Comparison of ENCODE assay signal across 19 cellular contexts in genomic region chr22:27407369-27407985, GRCh38.
DNase-seq lines count a peak whose midpoint lies in the region; ATAC-seq, FAIRE-seq and TF ChIP-seq lines count a peak whose summit lies in the region.
"Had no signal": no experiment of that assay in that cellular context is flagged by ENCODE, and none has a peak within 500 bp of the region (broad histone marks: within the 10 kb centered on the region; RNA-seq: fewer than 3 reads in every experiment).

No MANE protein-coding gene starts in this region.

- H2AFZ ChIP-seq in mammary epithelial cell (ENCODE audit: low read depth, low read length) (no peak overlapping the region), mesenchymal stem cell (ENCODE audit: low read depth, low read length) (no peak overlapping the region), trophoblast cell (ENCODE audit: insufficient read depth, low read length, poor library complexity) (no peak overlapping the region)

- H3K36me3 Mint-ChIP-seq in MCF 10A (ENCODE audit: insufficient read depth, unreplicated experiment): no peaks in the 10 kb centered on the region
- H3K36me3 Mint-ChIP-seq: CD4-positive, CD25-positive, alpha-beta regulatory T cell had no signal

- no peak overlapping the region for H3K23ac ChIP-seq in mesenchymal stem cell (ENCODE audit: low read length in 2 of 2)
- H3K23ac ChIP-seq in trophoblast cell (ENCODE audit: low read length): no peak overlapping the region

- in situ Hi-C loops in mammary epithelial cell (cut with MboI; ENCODE audit: low sequenced_read_pairs in 2 of 2): loop anchor here (10.0 to 25.0 kb wide), 2 partner anchors 397 to 605 kb away; partner anchors contain the start of gene MN1 (in 1 of the 2)

- no peak overlapping the region for H2BK120ac ChIP-seq in mesenchymal stem cell (ENCODE audit: low read depth, low read length)
- H2BK120ac ChIP-seq in trophoblast cell (ENCODE audit: insufficient read depth, low read length, poor library complexity): peak overlapping the region; percentile 8

- no peak overlapping the region for H2BK5ac ChIP-seq in mesenchymal stem cell (ENCODE audit: low read depth, low read length, poor library complexity, severe bottlenecking)
- H2BK5ac ChIP-seq in trophoblast cell (ENCODE audit: low read depth, low read length, poor library complexity): no peak overlapping the region

- H4K91ac ChIP-seq in mesenchymal stem cell (ENCODE audit: low read length) (no peak overlapping the region), trophoblast cell (ENCODE audit: low read depth, low read length) (peak overlapping the region; percentile 12)

- POLR2A ChIA-PET in MCF 10A (lab: Yijun Ruan, JAX): no interaction called here

- H3K27me3 ChIP-seq in mammary epithelial cell (ENCODE audit: insufficient read depth, low read length) (no peaks in the 10 kb centered on the region), RWPE2 (ENCODE audit: insufficient read depth, poor library complexity, severe bottlenecking) (no peaks in the 10 kb centered on the region), mesenchymal stem cell (ENCODE audit: control insufficient read depth in 1 of 2, insufficient read depth in 1 of 2, low read length in 2 of 2) (peaks cover 0 to 34% of the 10 kb centered on the region in 2 experiments), trophoblast cell (ENCODE audit: insufficient read depth, low read length) (no peaks in the 10 kb centered on the region)

- H3K9ac ChIP-seq in mammary epithelial cell (ENCODE audit: insufficient read depth, low read length) (no peak overlapping the region), mesenchymal stem cell (ENCODE audit: low read length) (no peak overlapping the region), trophoblast cell (ENCODE audit: low read length) (no peak overlapping the region)

- DNase-seq in MCF 10A (ENCODE audit: unreplicated experiment) (no peak), mammary epithelial cell (no peak), RWPE2 (ENCODE audit: low spot score) (no peak), mesenchymal stem cell (no peak), trophoblast cell (no peak), GM19240 (ENCODE audit: insufficient read length, low spot score) (no peak), frontal cortex (ENCODE audit: low spot score in 2 of 2) (no peak), posterior cingulate gyrus (no peak)
- DNase-seq: Caco-2; CD4-positive, CD25-positive, alpha-beta regulatory T cell; Kasumi-1; NCI-H1105; NCI-H1694 treated with DMSO at 0.1 percent for 48 hours; NCI-H82 had no signal

- no peak overlapping the region for H2BK12ac ChIP-seq in mesenchymal stem cell (ENCODE audit: low read length in 2 of 2)
- H2BK12ac ChIP-seq in trophoblast cell (ENCODE audit: low read length): peak overlapping the region; percentile 43

- H3K4me1 ChIP-seq in mammary epithelial cell (ENCODE audit: insufficient read depth, low read length) (peaks cover 8% of the 10 kb centered on the region), RWPE2 (ENCODE audit: insufficient read depth, poor library complexity, severe bottlenecking) (no peaks in the 10 kb centered on the region), mesenchymal stem cell (ENCODE audit: control insufficient read depth, insufficient read depth, low read depth, low read length) (no peaks in the 10 kb centered on the region), trophoblast cell (ENCODE audit: control insufficient read depth in 1 of 2, insufficient read depth in 2 of 2, low read length in 2 of 2) (peaks cover 10 to 12% of the 10 kb centered on the region in 2 experiments)
- H3K4me1 ChIP-seq: Caco-2 had no signal

- H3K4me2 ChIP-seq in mammary epithelial cell (ENCODE audit: insufficient read depth, low read depth, low read length): no peak overlapping the region
- no peak overlapping the region for H3K4me2 ChIP-seq in mesenchymal stem cell (ENCODE audit: low read length, poor library complexity, severe bottlenecking)
- H3K4me2 ChIP-seq in trophoblast cell (ENCODE audit: low read length): no peak overlapping the region

- BruUV-seq in MCF 10A (replicated peaks; lab: Mats Ljungman, UMichigan): no TSS peak
- no TSS peak for BruUV-seq in mammary epithelial cell (replicated peaks; lab: Mats Ljungman, UMichigan)

- intact Hi-C loops in MCF 10A (cut with micrococcal nuclease): loop anchor here (5.0 to 10.0 kb wide), 4 partner anchors 307 to 733 kb away; no protein-coding TSS in a partner anchor
- intact Hi-C loops in mammary epithelial cell (cut with micrococcal nuclease): loop anchor here (2.0 to 10.0 kb wide), 5 partner anchors 273 to 650 kb away; no protein-coding TSS in a partner anchor
- intact Hi-C loops in posterior cingulate gyrus (cut with DNase I): loop anchor here (5.0 kb wide), 1 partner anchor 395 kb away; the partner anchor contains the start of gene MN1

- H3K4me1 Mint-ChIP-seq in MCF 10A (ENCODE audit: insufficient read depth, unreplicated experiment): peaks cover 16% of the 10 kb centered on the region
- H3K4me1 Mint-ChIP-seq: IgD-negative memory B cell had no signal

- WGBS in mammary epithelial cell (ENCODE audit: low coverage, missing lambda C conversion rate): 95% methylated on average over 7 of the region's 14 CpGs
- 73% methylated on average over 11 of the region's 14 CpGs for WGBS in mesenchymal stem cell
- no CpG with 5 or more reads among the region's 14 CpGs for WGBS in trophoblast cell (ENCODE audit: extremely low coverage, insufficient coverage, insufficient read length)

- no peak overlapping the region for H3K4me3 ChIP-seq in mammary epithelial cell (replicated peaks in 1 of 3; ENCODE audit: insufficient read depth in 1 of 3, low read depth in 2 of 3, low read length in 3 of 3)
- H3K4me3 ChIP-seq in RWPE2 (ENCODE audit: severe bottlenecking): no peak overlapping the region
- H3K4me3 ChIP-seq in mesenchymal stem cell (ENCODE audit: insufficient read depth in 1 of 2, low read depth in 1 of 2, low read length in 2 of 2): no peak overlapping the region
- no peak overlapping the region for H3K4me3 ChIP-seq in trophoblast cell (ENCODE audit: low read depth, low read length)

- H3K4ac ChIP-seq in mesenchymal stem cell (ENCODE audit: low read depth in 1 of 2, low read length in 2 of 2): no peak overlapping the region
- no peak overlapping the region for H3K4ac ChIP-seq in trophoblast cell (ENCODE audit: low read depth, low read length)

- H3K79me1 ChIP-seq in mesenchymal stem cell (replicated peaks; ENCODE audit: low read length, poor library complexity, severe bottlenecking) (no peaks in the 10 kb centered on the region), trophoblast cell (ENCODE audit: low read length) (peaks cover 3% of the 10 kb centered on the region)

- no peak overlapping the region for H3K4me3 Mint-ChIP-seq in MCF 10A (ENCODE audit: unreplicated experiment)
- H3K4me3 Mint-ChIP-seq: CD4-positive, CD25-positive, alpha-beta regulatory T cell; IgD-negative memory B cell had no signal

- H4K12ac ChIP-seq in trophoblast cell (ENCODE audit: low read depth, low read length): no peak overlapping the region

- peak overlapping the region; percentile 3 for H3K27ac Mint-ChIP-seq in MCF 10A (ENCODE audit: low read depth, unreplicated experiment)
- H3K27ac Mint-ChIP-seq: CD4-positive, CD25-positive, alpha-beta regulatory T cell; IgD-negative memory B cell had no signal

- no peak for FAIRE-seq in frontal cortex (lab: Jason Lieb, UNC)
- FAIRE-seq: G401.6, HTR-8/SVneo had no signal

- dilution Hi-C loops in mammary epithelial cell (cut with HindIII; ENCODE audit: low sequenced_read_pairs): no loop called here

- H4K20me1 ChIP-seq in mammary epithelial cell (ENCODE audit: insufficient read depth, low read length): no peaks in the 10 kb centered on the region

- no peak overlapping the region for H3K27ac ChIP-seq in mammary epithelial cell (ENCODE audit: insufficient read depth, low read depth, low read length)
- peak overlapping the region; percentile 6 for H3K27ac ChIP-seq in RWPE2 (ENCODE audit: poor library complexity, severe bottlenecking)
- H3K27ac ChIP-seq in mesenchymal stem cell (ENCODE audit: low read length, poor library complexity, severe bottlenecking): no peak overlapping the region
- H3K27ac ChIP-seq in trophoblast cell (ENCODE audit: low read depth, low read length): no peak overlapping the region
- H3K27ac ChIP-seq: 22Rv1 had no signal

- H3K14ac ChIP-seq in mesenchymal stem cell (ENCODE audit: low read length in 2 of 2) (no peak overlapping the region), trophoblast cell (ENCODE audit: low read length) (peak overlapping the region; percentile 13)

- H2AK5ac ChIP-seq in mesenchymal stem cell (ENCODE audit: low read length, severe bottlenecking) (peak overlapping the region; percentile 62), trophoblast cell (ENCODE audit: low read length) (peak overlapping the region; percentile 24)

- CTCF ChIA-PET in MCF 10A (lab: Yijun Ruan, JAX): no interaction called here
- CTCF ChIA-PET in mammary epithelial cell (lab: Charles Lee; ENCODE audit: low non-redundant PET): no interaction called here

- no peaks in the 10 kb centered on the region for H3K27me3 Mint-ChIP-seq in MCF 10A (ENCODE audit: insufficient read depth, unreplicated experiment)

- H3K9me3 ChIP-seq in mammary epithelial cell (replicated peaks; ENCODE audit: insufficient read depth, low read length) (no peaks in the 10 kb centered on the region), RWPE2 (ENCODE audit: severe bottlenecking) (no peaks in the 10 kb centered on the region), mesenchymal stem cell (ENCODE audit: control insufficient read depth, low read length) (peaks cover 5% of the 10 kb centered on the region), trophoblast cell (ENCODE audit: insufficient read depth, low read depth, low read length) (peaks cover 3% of the 10 kb centered on the region)
- H3K9me3 ChIP-seq: Caco-2 had no signal

- peak overlapping the region; percentile 12 for H2BK15ac ChIP-seq in mesenchymal stem cell (ENCODE audit: low read depth, poor library complexity, severe bottlenecking)

- H3K36me3 ChIP-seq in mammary epithelial cell (ENCODE audit: insufficient read depth, low read length) (no peaks in the 10 kb centered on the region), RWPE2 (ENCODE audit: low read depth) (no peaks in the 10 kb centered on the region), mesenchymal stem cell (ENCODE audit: control insufficient read depth in 1 of 2, insufficient read depth in 2 of 2, low read depth in 1 of 2, low read length in 2 of 2) (no peaks in the 10 kb centered on the region), trophoblast cell (ENCODE audit: control insufficient read depth in 1 of 2, insufficient read depth in 2 of 2, low read length in 2 of 2) (no peaks in the 10 kb centered on the region)

- H3K9me3 Mint-ChIP-seq in MCF 10A (ENCODE audit: unreplicated experiment): peaks cover 2% of the 10 kb centered on the region

- no peak overlapping the region for H4K8ac ChIP-seq in mesenchymal stem cell (ENCODE audit: low read length)
- no peak overlapping the region for H4K8ac ChIP-seq in trophoblast cell (ENCODE audit: low read depth, low read length)

- no peak for ATAC-seq in RWPE2 (ENCODE audit: low read depth)
- ATAC-seq: HCT116 had no signal

- H3K18ac ChIP-seq in mesenchymal stem cell (ENCODE audit: low read depth in 1 of 2, low read length in 2 of 2) (no peak overlapping the region), trophoblast cell (ENCODE audit: low read length) (no peak overlapping the region)

- TF ChIP-seq CTCF in MCF 10A (IDR thresholded peaks at IDR 0.05; ENCODE audit: unreplicated experiment): no peak
- TF ChIP-seq CTCF in mammary epithelial cell (conservative IDR thresholded peaks at IDR 0.05 in 1 of 2, IDR thresholded peaks at IDR 0.05 in 1 of 2; ENCODE audit: extremely low read depth in 1 of 2, insufficient read depth in 1 of 2, low read depth in 1 of 2, low read length in 2 of 2): no peak
- no peak for TF ChIP-seq CTCF in RWPE2 (IDR thresholded peaks at IDR 0.05; ENCODE audit: poor library complexity, severe bottlenecking)

- H3K79me2 ChIP-seq in mammary epithelial cell (ENCODE audit: insufficient read depth, low read length): no peaks in the 10 kb centered on the region
- no peaks in the 10 kb centered on the region for H3K79me2 ChIP-seq in trophoblast cell (ENCODE audit: control insufficient read depth, insufficient read depth, low read length, poor library complexity)
